Comparison of ENCODE assay signal across 24 cellular contexts in the genomic region with DNA sequence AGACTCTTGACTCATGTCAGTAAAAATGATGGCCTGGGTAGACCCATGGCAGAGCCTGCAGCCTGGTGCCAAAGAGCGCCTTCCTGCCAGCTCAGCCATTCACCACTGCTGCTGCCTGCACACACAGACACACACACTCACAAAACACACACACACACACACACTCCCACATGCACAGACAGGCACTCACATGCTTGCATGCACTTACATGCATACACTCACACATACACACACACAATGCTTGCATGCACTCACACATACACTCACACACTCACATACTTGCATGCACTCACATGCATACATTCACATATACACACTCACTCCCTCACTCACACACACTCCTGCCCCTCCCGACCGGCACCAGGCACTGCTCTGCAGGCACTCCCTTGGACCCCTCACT. TPM values are rescaled to one million over a fixed set of nuclear protein-coding genes. Genes with fewer than 3 reads are reported as not detected.
"Had no signal": no experiment of that assay in that cellular context is flagged by ENCODE, and none has a peak within 500 bp of the region (broad histone marks: within the 10 kb centered on the region; RNA-seq: fewer than 3 reads in every experiment).

No MANE protein-coding gene starts in this region.

- H3K79me2 ChIP-seq: hepatocyte had no signal

- H3K4me1 Mint-ChIP-seq: stimulated activated effector memory CD8-positive, alpha-beta T cell treated with anti-CD3 and anti-CD28 coated beads, Interleukin-12 subunit alpha, Interleukin-12 subunit beta, amount 100 ng/mL, for 72 hours had no signal

- H2AFZ ChIP-seq: hepatocyte had no signal

- H3K4me1 ChIP-seq: left ventricle myocardium inferior, pancreas, psoas muscle, sigmoid colon, spleen, suprapubic skin, tibial artery, vagina had no signal

- H3K27me3 ChIP-seq: hepatocyte, pancreas, vagina had no signal

- H3K36me3 Mint-ChIP-seq: naive thymus-derived CD4-positive, alpha-beta T cell; natural killer cell treated with Interleukin-12 subunit alpha and Interleukin-12 subunit beta and Interleukin-15 and Interleukin-18, amount 100 ng/mL, for 72 hours; stimulated activated effector memory CD8-positive, alpha-beta T cell treated with anti-CD3 and anti-CD28 coated beads, Interleukin-12 subunit alpha, Interleukin-12 subunit beta, amount 100 ng/mL, for 72 hours; type B pancreatic cell had no signal

- H3K9me3 ChIP-seq: left ventricle myocardium inferior, mucosa of descending colon, pancreas, psoas muscle, sigmoid colon, spleen, suprapubic skin, thoracic aorta, tibial artery, vagina had no signal

- H3K4me3 ChIP-seq: hepatocyte, left ventricle myocardium inferior, lung, mucosa of descending colon, pancreas, psoas muscle, sigmoid colon, spleen, suprapubic skin, thoracic aorta, tibial artery, vagina had no signal

- FAIRE-seq: pancreas, small intestine had no signal

- H3K36me3 ChIP-seq: left ventricle myocardium inferior, pancreas, sigmoid colon, spleen, suprapubic skin, thoracic aorta, tibial artery, vagina had no signal

- H3K27ac ChIP-seq: hepatocyte, left ventricle myocardium inferior, pancreas, psoas muscle, sigmoid colon, spleen, suprapubic skin, thoracic aorta, tibial artery, vagina had no signal

- DNase-seq: islet precursor cell; left ventricle myocardium inferior; midbrain; mucosa of descending colon; naive thymus-derived CD4-positive, alpha-beta T cell; nucleus accumbens; pancreas; psoas muscle; sigmoid colon; small intestine; spleen; stimulated activated CD4-positive, alpha-beta T cell treated with anti-CD3 and anti-CD28 coated beads, Interleukin-4, amount 100 ng/mL, for 24 hours; stimulated activated naive CD4-positive, alpha-beta T cell; tibial artery had no signal

- H3K9me3 Mint-ChIP-seq: natural killer cell treated with Interleukin-12 subunit alpha and Interleukin-12 subunit beta and Interleukin-15 and Interleukin-18, amount 100 ng/mL, for 72 hours; stimulated activated effector memory CD8-positive, alpha-beta T cell treated with anti-CD3 and anti-CD28 coated beads, Interleukin-12 subunit alpha, Interleukin-12 subunit beta, amount 100 ng/mL, for 72 hours; stimulated activated naive CD8-positive, alpha-beta T cell treated with anti-CD3 and anti-CD28 coated beads, Interleukin-15, Interleukin-2, amounts not matched to agents 100 ng/mL and 50 ng/mL, for 24 hours had no signal

- H3K4me2 ChIP-seq: hepatocyte had no signal

- H3K4me3 Mint-ChIP-seq: natural killer cell treated with Interleukin-12 subunit alpha and Interleukin-12 subunit beta and Interleukin-15 and Interleukin-18, amount 100 ng/mL, for 72 hours; stimulated activated effector memory CD8-positive, alpha-beta T cell treated with anti-CD3 and anti-CD28 coated beads, Interleukin-12 subunit alpha, Interleukin-12 subunit beta, amount 100 ng/mL, for 72 hours; stimulated activated naive CD8-positive, alpha-beta T cell treated with anti-CD3 and anti-CD28 coated beads, Interleukin-15, Interleukin-2, amounts not matched to agents 100 ng/mL and 50 ng/mL, for 24 hours; type B pancreatic cell had no signal

- H3K27me3 Mint-ChIP-seq: stimulated activated naive CD8-positive, alpha-beta T cell treated with anti-CD3 and anti-CD28 coated beads, Interleukin-15, Interleukin-2, amounts not matched to agents 100 ng/mL and 50 ng/mL, for 24 hours had no signal

- H3K27ac Mint-ChIP-seq: natural killer cell treated with Interleukin-12 subunit alpha and Interleukin-12 subunit beta and Interleukin-15 and Interleukin-18, amount 100 ng/mL, for 72 hours; stimulated activated effector memory CD8-positive, alpha-beta T cell treated with anti-CD3 and anti-CD28 coated beads, Interleukin-12 subunit alpha, Interleukin-12 subunit beta, amount 100 ng/mL, for 72 hours; stimulated activated naive CD8-positive, alpha-beta T cell treated with anti-CD3 and anti-CD28 coated beads, Interleukin-15, Interleukin-2, amounts not matched to agents 100 ng/mL and 50 ng/mL, for 24 hours; type B pancreatic cell had no signal

- ATAC-seq: mucosa of descending colon; naive thymus-derived CD4-positive, alpha-beta T cell; pancreas; psoas muscle; stimulated activated effector memory CD8-positive, alpha-beta T cell treated with anti-CD3 and anti-CD28 coated beads, Interleukin-12 subunit alpha, Interleukin-12 subunit beta, amount 100 ng/mL, for 72 hours had no signal

RNA-seq across cellular contexts. Expression of a gene that starts 18.0 kb away (rescaled TPM):
- total RNA-seq: myocyte; naive thymus-derived CD4-positive, alpha-beta T cell; natural killer cell treated with Interleukin-12 subunit alpha and Interleukin-12 subunit beta and Interleukin-15 and Interleukin-18, amount 100 ng/mL, for 72 hours; psoas muscle; suprapubic skin had no signal
- polyA plus RNA-seq: naive thymus-derived CD4-positive, alpha-beta T cell had no signal
